8 cellular contexts compared by ENCODE assay signal in genomic region chr19:5828661-5829566, GRCh38. TPM values are rescaled to one million over a fixed set of nuclear protein-coding genes. Genes with fewer than 3 reads are reported as not detected.
DNase-seq lines count a peak whose midpoint lies in the region; ATAC-seq, FAIRE-seq and TF ChIP-seq lines count a peak whose summit lies in the region.

No MANE protein-coding gene starts in this region.

- DNase-seq in GM13977 (ENCODE audit: low spot score): peak; percentile 79
- DNase-seq in NCI-H345 treated with DMSO at 0.1 percent for 48 hours (lab: John Stamatoyannopoulos, UW; ENCODE audit: unreplicated experiment): peak; percentile 70
- no peak for DNase-seq in astrocyte (ENCODE audit: low read depth)
- DNase-seq in iPS-NIHi7 (ENCODE audit: extremely low spot score): peak; percentile 87
- peak; percentile 20 for DNase-seq in stimulated activated CD8-positive, alpha-beta memory T cell treated with anti-CD3 and anti-CD28 coated beads, Interleukin-12 subunit alpha, Interleukin-12 subunit beta, amount 100 ng/mL, for 4 hours (ENCODE audit: low read depth)
- no peak for DNase-seq in omental fat pad (ENCODE audit: low spot score)
- DNase-seq in EL: no peak

- peak overlapping the region; percentile 72 for H3K4me3 ChIP-seq in astrocyte (ENCODE audit: insufficient read depth, low read depth, low read length)

- peak overlapping the region; percentile 92 for H3K4me3 Mint-ChIP-seq in astrocyte (ENCODE audit: unreplicated experiment)

- no peaks in the 10 kb centered on the region for H4K20me1 ChIP-seq in astrocyte (ENCODE audit: insufficient read depth, low read length)

- in situ Hi-C loops in GM13977 (cut with MboI; ENCODE audit: low pct_unique_long_range_greater_than_20kb, low sequenced_read_pairs, unreplicated experiment): no loop called here

- H3K27ac Mint-ChIP-seq in astrocyte (ENCODE audit: unreplicated experiment): peak overlapping the region; percentile 93

- TF ChIP-seq CTCF in GM13977 (IDR thresholded peaks at IDR 0.05; ENCODE audit: extremely low read depth, insufficient read depth, missing control alignments) (no peak), astrocyte (IDR thresholded peaks at IDR 0.05; ENCODE audit: insufficient read depth, low read depth, low read length) (no peak), omental fat pad (IDR thresholded peaks at IDR 0.05) (no peak)

- H2AFZ ChIP-seq in astrocyte (ENCODE audit: low read depth, low read length): peak overlapping the region; percentile 91

- H3K36me3 ChIP-seq in astrocyte (ENCODE audit: insufficient read depth, low read length): no peaks in the 10 kb centered on the region

- H3K79me2 ChIP-seq in astrocyte (ENCODE audit: insufficient read depth, low read length): no peaks in the 10 kb centered on the region

- H3K9me3 Mint-ChIP-seq in astrocyte (ENCODE audit: unreplicated experiment): no peaks in the 10 kb centered on the region

- peak overlapping the region; percentile 79 for H3K27ac ChIP-seq in astrocyte (ENCODE audit: low read depth, low read length)

- no peak for FAIRE-seq in astrocyte (lab: Jason Lieb, UNC)

- H3K4me2 ChIP-seq in astrocyte (ENCODE audit: low read length): peak overlapping the region; percentile 93

- H3K4me1 Mint-ChIP-seq in astrocyte (ENCODE audit: low read depth, unreplicated experiment): no peaks in the 10 kb centered on the region

- H3K27me3 ChIP-seq in astrocyte (ENCODE audit: insufficient read depth, low read length): no peaks in the 10 kb centered on the region

- peaks cover 10% of the 10 kb centered on the region for H3K27me3 Mint-ChIP-seq in astrocyte (ENCODE audit: low read depth, unreplicated experiment)

- no peaks in the 10 kb centered on the region for H3K36me3 Mint-ChIP-seq in astrocyte (ENCODE audit: low read depth, unreplicated experiment)

- peaks cover 13% of the 10 kb centered on the region for H3K4me1 ChIP-seq in astrocyte (ENCODE audit: insufficient read depth, low read length)

- peak overlapping the region; percentile 86 for H3K9ac ChIP-seq in astrocyte (ENCODE audit: low read length)

- ATAC-seq in HG02571 (IDR thresholded peaks at IDR 0.05; ENCODE audit: unreplicated experiment) (no peak), omental fat pad (ENCODE audit: low FRiP score) (no peak)

- H3K9me3 ChIP-seq in astrocyte (ENCODE audit: insufficient read depth, low read depth, low read length): no peaks in the 10 kb centered on the region

RNA-seq across cellular contexts. Expression of gene FUT6, which starts 10.6 kb away (rescaled TPM):
- total RNA-seq in astrocyte: 0.09 TPM in 1 of 2 replicates, not detected in the other
- total RNA-seq in omental fat pad: under 1 TPM in 1 of 4 donors, not detected in 3; 0.74 TPM

RNA-seq across cellular contexts. Expression of gene FUT3, which starts 22.3 kb away (rescaled TPM):
- total RNA-seq in astrocyte: 0.14 and 0.84 TPM in 2 replicates
- total RNA-seq in omental fat pad: not detected

RNA-seq across cellular contexts. Expression of gene NRTN, which starts 24.0 kb away (rescaled TPM):
- total RNA-seq in astrocyte: 0.62 and 0.66 TPM in 2 replicates
- total RNA-seq in omental fat pad: not detected

RNA-seq across cellular contexts. Expression of gene DUS3L, which starts 38.0 kb away (rescaled TPM):
- total RNA-seq in astrocyte (18.4 and 19.7 TPM in 2 replicates), omental fat pad (100 to 1,000 TPM in 1 of 4 donors, 10 to 100 TPM in 3; 27.4 to 132 (median 30.4) TPM)

RNA-seq across cellular contexts. Expression of gene FUT5, which starts 41.4 kb away (rescaled TPM):
- 0.30 and 0.41 TPM in 2 replicates for total RNA-seq in astrocyte
- total RNA-seq in omental fat pad: not detected

Comparison
In these comparisons a context has a peak if more than half of its experiments do, and no peak if none do; other contexts are left out.
1. DNase-seq: peak in GM13977 (single experiment), NCI-H345 treated with DMSO at 0.1 percent for 48 hours (single experiment), iPS-NIHi7 (single experiment) and stimulated activated CD8-positive, alpha-beta memory T cell treated with anti-CD3 and anti-CD28 coated beads, Interleukin-12 subunit alpha, Interleukin-12 subunit beta, amount 100 ng/mL, for 4 hours (single experiment); none in astrocyte (single experiment), omental fat pad (single experiment) and EL (single experiment).